ENCODE assay signal across 1 cellular context in the genomic region with DNA sequence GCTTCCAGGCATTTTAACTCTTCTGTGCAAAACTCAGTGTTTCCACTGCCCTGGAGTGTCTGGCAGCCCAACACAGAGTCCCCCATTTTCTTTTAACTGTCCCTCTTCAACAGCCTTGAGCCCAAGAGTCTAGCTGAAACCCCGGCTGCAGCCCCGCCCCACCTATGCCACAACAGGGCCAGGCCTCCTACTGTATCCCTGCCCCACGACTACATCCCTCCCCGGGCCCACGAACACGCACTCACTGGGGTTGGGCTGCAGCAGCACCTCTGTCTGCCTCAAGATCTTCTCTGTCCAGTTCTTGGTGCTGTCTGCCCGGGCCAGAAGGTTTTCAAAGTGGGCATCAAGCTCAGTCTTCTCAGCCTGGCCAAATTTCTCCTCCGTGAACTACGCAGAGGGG.
TF ChIP-seq lines count a peak whose summit lies in the region.

No MANE protein-coding gene starts in this region.

TF ChIP-seq in IMR-90, 13 proteins besides CTCF, POLR2A, EP300 and RAD21:
- TF ChIP-seq MAZ (IDR thresholded peaks at IDR 0.05; ENCODE audit: borderline replicate concordance, low read depth, low read length): no peak
- no peak for TF ChIP-seq MXI1 (IDR thresholded peaks at IDR 0.05; ENCODE audit: borderline replicate concordance, low read depth, low read length)
- no peak for TF ChIP-seq FOS (IDR thresholded peaks at IDR 0.05; ENCODE audit: low read depth, low read length)
- TF ChIP-seq CEBPB (IDR thresholded peaks at IDR 0.05; ENCODE audit: low read depth, low read length): no peak
- no peak for TF ChIP-seq RFX5 (IDR thresholded peaks at IDR 0.05; ENCODE audit: low read depth, low read length)
- TF ChIP-seq BHLHE40 (IDR thresholded peaks at IDR 0.05; ENCODE audit: low read depth, low read length): no peak
- no peak for TF ChIP-seq CHD1 (IDR thresholded peaks at IDR 0.05; ENCODE audit: low read depth, low read length)
- TF ChIP-seq NFE2L2 (IDR thresholded peaks at IDR 0.05; ENCODE audit: low read depth, low read length): no peak
- TF ChIP-seq, protein P1, sequence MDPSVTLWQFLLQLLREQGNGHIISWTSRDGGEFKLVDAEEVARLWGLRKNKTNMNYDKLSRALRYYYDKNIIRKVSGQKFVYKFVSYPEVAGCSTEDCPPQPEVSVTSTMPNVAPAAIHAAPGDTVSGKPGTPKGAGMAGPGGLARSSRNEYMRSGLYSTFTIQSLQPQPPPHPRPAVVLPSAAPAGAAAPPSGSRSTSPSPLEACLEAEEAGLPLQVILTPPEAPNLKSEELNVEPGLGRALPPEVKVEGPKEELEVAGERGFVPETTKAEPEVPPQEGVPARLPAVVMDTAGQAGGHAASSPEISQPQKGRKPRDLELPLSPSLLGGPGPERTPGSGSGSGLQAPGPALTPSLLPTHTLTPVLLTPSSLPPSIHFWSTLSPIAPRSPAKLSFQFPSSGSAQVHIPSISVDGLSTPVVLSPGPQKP (IDR thresholded peaks at IDR 0.05; ENCODE audit: borderline replicate concordance, low read depth, low read length): no peak
- TF ChIP-seq SMC3 (IDR thresholded peaks at IDR 0.05; ENCODE audit: low read depth, low read length): no peak
- TF ChIP-seq, protein P2, sequence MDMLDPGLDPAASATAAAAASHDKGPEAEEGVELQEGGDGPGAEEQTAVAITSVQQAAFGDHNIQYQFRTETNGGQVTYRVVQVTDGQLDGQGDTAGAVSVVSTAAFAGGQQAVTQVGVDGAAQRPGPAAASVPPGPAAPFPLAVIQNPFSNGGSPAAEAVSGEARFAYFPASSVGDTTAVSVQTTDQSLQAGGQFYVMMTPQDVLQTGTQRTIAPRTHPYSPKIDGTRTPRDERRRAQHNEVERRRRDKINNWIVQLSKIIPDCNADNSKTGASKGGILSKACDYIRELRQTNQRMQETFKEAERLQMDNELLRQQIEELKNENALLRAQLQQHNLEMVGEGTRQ (IDR thresholded peaks at IDR 0.05; ENCODE audit: low read depth, low read length): no peak
- TF ChIP-seq MAFK (IDR thresholded peaks at IDR 0.05; ENCODE audit: low read depth, low read length): no peak
- no peak for TF ChIP-seq RCOR1 (IDR thresholded peaks at IDR 0.05; ENCODE audit: insufficient replicate concordance, low read length)
